ENCODE assay signal across 8 cellular contexts in genomic region chr1:28737245-28738137, GRCh38. TPM values are rescaled to one million over a fixed set of nuclear protein-coding genes. Genes with fewer than 3 reads are reported as not detected.
DNase-seq lines count a peak whose midpoint lies in the region; ATAC-seq, FAIRE-seq and TF ChIP-seq lines count a peak whose summit lies in the region.

No MANE protein-coding gene starts in this region.

- no peak for TF ChIP-seq CTCF in HL-60 (IDR thresholded peaks at IDR 0.05; ENCODE audit: insufficient read depth, low read length)
- no peak for TF ChIP-seq CTCF in Panc1 (IDR thresholded peaks at IDR 0.05)
- TF ChIP-seq CTCF in pancreas (IDR thresholded peaks at IDR 0.05) = no peak
- no peak for TF ChIP-seq CTCF in transverse colon (IDR thresholded peaks at IDR 0.05)

- POLR2A ChIA-PET in Panc1 (lab: Charles Lee) = interaction anchor here (0.6 to 1.4 kb wide), 3 partner anchors 69 to 122 kb away, joined by 6 to 11 read pairs (median 8); partner anchors contain the start of gene GMEB1

- no peak for FAIRE-seq in pancreas (lab: Jason Lieb, UNC)

- no peaks in the 10 kb centered on the region for H3K27me3 ChIP-seq in HL-60 (ENCODE audit: insufficient read depth, poor library complexity, severe bottlenecking)
- no peaks in the 10 kb centered on the region for H3K27me3 ChIP-seq in Panc1 (ENCODE audit: control insufficient read depth, insufficient read depth, low read length)
- no peaks in the 10 kb centered on the region for H3K27me3 ChIP-seq in pancreas
- H3K27me3 ChIP-seq in transverse colon = no peaks in the 10 kb centered on the region

- DNase-seq in AG08396 (ENCODE audit: low spot score) (peak; percentile 56), HL-60 (ENCODE audit: low read depth in 1 of 2, low spot score in 1 of 2) (peak in 1 of 2 experiments; percentile 37), Panc1 (ENCODE audit: low read depth, low spot score) (no peak), activated gamma-delta T cell treated with Interleukin-2 at 50 U/mL for 16 hours (peak; percentile 34), germinal center (ENCODE audit: low spot score) (peak; percentile 73), pancreas (peak in 5 of 6 donors; percentile 28 to 71 (median 46)), transverse colon (peak; percentile 56)

- H3K4me1 ChIP-seq in Panc1 (ENCODE audit: control insufficient read depth, insufficient read depth, low read length) (peaks cover 26% of the 10 kb centered on the region), pancreas (peaks cover 10 to 38% (median 22%) of the 10 kb centered on the region in 3 donors), transverse colon (peaks cover 16 to 61% (median 26%) of the 10 kb centered on the region in 4 donors)

- no TSS peak for BruUV-seq in Panc1 (replicated peaks; lab: Mats Ljungman, UMichigan)

- TF ChIP-seq POLR2A in transverse colon (IDR thresholded peaks at IDR 0.05) = no peak

- H3K27ac ChIP-seq in HL-60 (replicated peaks) (peak overlapping the region; percentile 96), Panc1 (ENCODE audit: low read length) (peak overlapping the region; percentile 98), pancreas (peak overlapping the region; percentile 86 to 96 (median 94)), transverse colon (peak overlapping the region; percentile 95 to 99 (median 99))

- H3K9me3 ChIP-seq in Panc1 (ENCODE audit: control insufficient read depth, insufficient read depth, low read depth, low read length) = no peaks in the 10 kb centered on the region
- H3K9me3 ChIP-seq in pancreas = no peaks in the 10 kb centered on the region
- H3K9me3 ChIP-seq in transverse colon = no peaks in the 10 kb centered on the region

- CTCF ChIA-PET in Panc1 (lab: Charles Lee) = interaction anchor here (0.5 to 0.7 kb wide), 11 partner anchors 15 to 295 kb away, joined by 3 to 19 read pairs (median 7); partner anchors contain the start of genes GMEB1 and TAF12

- peaks cover 37% of the 10 kb centered on the region for H3K36me3 ChIP-seq in Panc1 (ENCODE audit: control insufficient read depth, insufficient read depth, low read length)
- H3K36me3 ChIP-seq in pancreas = peaks cover 0 to 37% (median 8%) of the 10 kb centered on the region in 3 donors
- H3K36me3 ChIP-seq in transverse colon = peaks cover 0 to 24% (median 11%) of the 10 kb centered on the region in 4 donors

- H3K4me3 ChIP-seq in HL-60 (replicated peaks; ENCODE audit: insufficient read depth, low read length) (peak overlapping the region; percentile 85), Panc1 (ENCODE audit: low read depth in 2 of 2, low read length in 2 of 2) (peak overlapping the region; percentile 94 to 95), pancreas (peak overlapping the region; percentile 95 to 98 (median 97)), transverse colon (peak overlapping the region; percentile 65 to 96 (median 95))

- intact Hi-C loops in Panc1 (cut with micrococcal nuclease; ENCODE audit: unreplicated experiment) = loop anchor here (1.0 kb wide), 1 partner anchor 89 kb away; the partner anchor contains the start of gene RNU11
- intact Hi-C loops in pancreas (cut with DNase I) = no loop called here
- intact Hi-C loops in transverse colon (cut with DNase I; ENCODE audit: low total_unique reads) = no loop called here

- no peak for TF ChIP-seq EP300 in transverse colon (IDR thresholded peaks at IDR 0.05; ENCODE audit: low read depth)

- in situ Hi-C loops in Panc1 (cut with HindIII; ENCODE audit: low pct_unique_long_range_greater_than_20kb, low sequenced_read_pairs) = no loop called here
- in situ Hi-C loops in transverse colon (cut with MboI; ENCODE audit: low pct_ligation_motif_present in 1 of 4, low pct_unique_long_range_greater_than_20kb in 1 of 4, low sequenced_read_pairs in 3 of 4) = no loop called here

- ATAC-seq in GM18870 (IDR thresholded peaks at IDR 0.05; ENCODE audit: unreplicated experiment) = peak; percentile 17
- ATAC-seq in Panc1 = peak; percentile 25
- ATAC-seq in pancreas = peak; percentile 19 to 47 (median 32)

- WGBS in pancreas, 2 donors = 0% methylated on average over 61 to 62 of the region's 62 CpGs
- WGBS in transverse colon (ENCODE audit: low coverage in 1 of 2), 2 donors = 1% methylated on average over 18 to 62 of the region's 62 CpGs

RNA-seq across cellular contexts. Expression of gene YTHDF2, which starts 0.8 kb away (rescaled TPM):
- total RNA-seq in Panc1 (2021; ENCODE audit: unreplicated experiment) (97.3 TPM), pancreas (10 to 100 TPM; 17.3 to 40.6 (median 23.6) TPM), transverse colon (10 to 100 TPM; 33.2 to 56.1 (median 45.8) TPM)
- polyA plus RNA-seq in Panc1 (2012; ENCODE audit: insufficient read length) = 64.4 TPM
- 10 to 100 TPM; 19.7 to 28.2 TPM for polyA plus RNA-seq in pancreas
